Comparison of ENCODE assay signal across 9 cellular contexts in the genomic region with DNA sequence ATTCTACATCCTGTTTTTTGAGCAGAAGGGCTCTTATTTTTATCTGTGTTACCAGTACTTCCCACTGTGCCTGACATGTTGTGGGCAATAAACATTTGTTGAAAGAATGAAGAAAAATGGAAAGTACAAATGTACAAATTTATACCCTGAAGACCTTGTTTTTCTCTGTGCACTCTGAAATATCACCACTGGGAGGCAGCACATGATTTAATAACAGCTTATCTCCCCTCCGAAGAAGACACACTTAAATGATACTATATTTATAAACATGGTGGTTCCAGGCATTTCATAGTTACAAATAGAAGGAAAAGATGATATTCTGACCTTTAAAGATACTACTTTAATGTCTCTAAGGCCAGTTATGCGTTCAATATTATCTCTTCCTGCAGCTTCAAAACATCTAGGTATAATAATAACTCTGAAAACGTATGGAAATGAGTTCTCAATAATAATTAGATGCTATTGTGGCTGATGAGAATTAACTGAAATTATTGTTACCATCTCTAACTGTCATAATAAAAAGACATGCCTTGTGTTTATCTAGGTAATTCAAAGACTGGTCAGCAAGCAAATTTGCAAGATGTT. TPM values are rescaled to one million over a fixed set of nuclear protein-coding genes. Genes with fewer than 3 reads are reported as not detected.
DNase-seq lines count a peak whose midpoint lies in the region; ATAC-seq, FAIRE-seq and TF ChIP-seq lines count a peak whose summit lies in the region.
"Had no signal": no experiment of that assay in that cellular context is flagged by ENCODE, and none has a peak within 500 bp of the region (broad histone marks: within the 10 kb centered on the region; RNA-seq: fewer than 3 reads in every experiment).

No MANE protein-coding gene starts in this region.

- H3K27me3 ChIP-seq in K562 (ENCODE audit: control insufficient read depth in 2 of 2, insufficient read depth in 2 of 2, low read length in 2 of 2) (no peaks in the 10 kb centered on the region), keratinocyte (ENCODE audit: control insufficient read depth, extremely low read depth, insufficient read depth, low read length) (no peaks in the 10 kb centered on the region)

- H3K9ac ChIP-seq in K562 (ENCODE audit: insufficient read depth in 1 of 2, low read depth in 2 of 2, low read length in 2 of 2) = no peak overlapping the region
- no peak overlapping the region for H3K9ac ChIP-seq in keratinocyte (ENCODE audit: control insufficient read depth, extremely low read depth, insufficient read depth, low read length)

- intact Hi-C loops in K562 (cut with micrococcal nuclease) = loop anchor here (1.0 to 5.0 kb wide), 5 partner anchors 232 to 737 kb away; no protein-coding TSS in a partner anchor

- no peak overlapping the region for H3K4me2 ChIP-seq in K562 (ENCODE audit: insufficient read depth, low read length)
- H3K4me2 ChIP-seq in keratinocyte (ENCODE audit: control insufficient read depth, extremely low read depth, insufficient read depth, low read depth, low read length) = no peak overlapping the region

- H3K27ac ChIP-seq in K562 (ENCODE audit: extremely low read depth, low read depth, low read length) (no peak overlapping the region), keratinocyte (ENCODE audit: control insufficient read depth, insufficient read depth, low read length) (no peak overlapping the region)

- CTCF ChIA-PET in K562 (lab: Yijun Ruan, JAX; ENCODE audit: low intra/inter-chr PET ratio) = interaction anchor here (0.6 to 2.4 kb wide), 5 partner anchors 231 to 446 kb away, joined by 3 to 28 read pairs (median 5); no protein-coding TSS in a partner anchor

- H3K4me3 ChIP-seq in K562 (no peak overlapping the region), keratinocyte (ENCODE audit: control insufficient read depth in 2 of 3, extremely low read depth in 1 of 3, insufficient read depth in 2 of 3, low read depth in 1 of 3, low read length in 3 of 3) (no peak overlapping the region)

- peak; percentile 50 to 91 (median 66); a peak in 5 of 6 replicates for TF ChIP-seq CTCF in K562 (IDR thresholded peaks at IDR 0.05 in 2 of 3, conservative IDR thresholded peaks at IDR 0.05 in 1 of 3; ENCODE audit: insufficient read depth in 2 of 3, low read depth in 1 of 3, low read length in 3 of 3)
- peak in 2 of 3 experiments; percentile 48 to 64 for TF ChIP-seq CTCF in keratinocyte (optimal IDR thresholded peaks at IDR 0.05 in 1 of 3, IDR thresholded peaks at IDR 0.05 in 1 of 3, conservative IDR thresholded peaks at IDR 0.05 in 1 of 3; ENCODE audit: extremely low read depth in 1 of 3, insufficient read depth in 2 of 3, low read length in 3 of 3)

- peak; percentile 71 for ATAC-seq in GM21529 (IDR thresholded peaks at IDR 0.05; ENCODE audit: unreplicated experiment)
- peak; percentile 85 for ATAC-seq in K562
- no peak for ATAC-seq in GM19023 (IDR thresholded peaks at IDR 0.05; ENCODE audit: unreplicated experiment)

- H4K20me1 ChIP-seq in K562 (replicated peaks; ENCODE audit: control insufficient read depth, insufficient read depth, low read length) = no peaks in the 10 kb centered on the region
- H4K20me1 ChIP-seq in keratinocyte (ENCODE audit: control insufficient read depth, extremely low read depth, insufficient read depth, low read length) = no peaks in the 10 kb centered on the region

- 22% methylated on average over 3 of the region's 3 CpGs for WGBS in K562 (ENCODE audit: insufficient coverage, low coverage, missing lambda C conversion rate)

- H3K36me3 ChIP-seq in K562 (ENCODE audit: control insufficient read depth, insufficient read depth, low read length) (no peaks in the 10 kb centered on the region), keratinocyte (ENCODE audit: control insufficient read depth in 2 of 2, extremely low read depth in 1 of 2, insufficient read depth in 2 of 2, low read length in 2 of 2) (no peaks in the 10 kb centered on the region)

- no peak for TF ChIP-seq POLR2A in K562 (conservative IDR thresholded peaks at IDR 0.05)

- H3K9me1 ChIP-seq in K562 (ENCODE audit: control insufficient read depth, insufficient read depth, low read length) = no peaks in the 10 kb centered on the region
- no peaks in the 10 kb centered on the region for H3K9me1 ChIP-seq in keratinocyte (ENCODE audit: control insufficient read depth, extremely low read depth, insufficient read depth, low read length)

- in situ Hi-C loops in K562 (cut with MboI) = loop anchor here (5.0 kb wide), 2 partner anchors 382 to 737 kb away; no protein-coding TSS in a partner anchor

- H3K9me3 ChIP-seq in K562 (replicated peaks; ENCODE audit: control insufficient read depth, insufficient read depth, low read depth, low read length) (no peaks in the 10 kb centered on the region), keratinocyte (ENCODE audit: control insufficient read depth, low read depth, low read length) (no peaks in the 10 kb centered on the region)

- TF ChIP-seq EP300 in K562 (IDR thresholded peaks at IDR 0.05; ENCODE audit: low read length) = 0 out of 2 replicates have a peak, but pooled peaks have one; percentile 14

- TF ChIP-seq RAD21 in K562 (CRISPR knock-in tag; conservative IDR thresholded peaks at IDR 0.05 in 1 of 2, IDR thresholded peaks at IDR 0.05 in 1 of 2) = peak; percentile 91 to 93

- peak overlapping the region; percentile 77 for H2AFZ ChIP-seq in K562 (ENCODE audit: low read depth, low read length)
- no peak overlapping the region for H2AFZ ChIP-seq in keratinocyte (ENCODE audit: control insufficient read depth, low read length)

- H3K4me1 ChIP-seq in K562 (replicated peaks in 1 of 2; ENCODE audit: control insufficient read depth in 2 of 2, insufficient read depth in 2 of 2, low read length in 2 of 2) (peaks cover 0 to 4% of the 10 kb centered on the region in 2 experiments; a peak in 3 of 5 replicates), keratinocyte (ENCODE audit: control insufficient read depth, extremely low read depth, insufficient read depth, low read length) (no peaks in the 10 kb centered on the region)

- DNase-seq in DMS153 (lab: John Stamatoyannopoulos, UW) (peak; percentile 30), M059J (ENCODE audit: low read depth) (peak; percentile 55), SKM-1 (lab: John Stamatoyannopoulos, UW; ENCODE audit: unreplicated experiment) (peak; percentile 16), K562 (ENCODE audit: extremely low read depth in 1 of 4, low spot score in 3 of 4) (peak; percentile 44 to 72 (median 52)), keratinocyte (ENCODE audit: low read depth, low spot score) (peak; percentile 0)
- peak; percentile 69 for DNase-seq in stimulated activated CD4-positive, alpha-beta T cell treated with anti-CD3 and anti-CD28 coated beads, Interleukin-4, amount 100 ng/mL, for 24 hours

- dilution Hi-C loops in keratinocyte (cut with MboI; ENCODE audit: extremely low pct_ligation_motif_present, low sequenced_read_pairs) = no loop called here

- no peaks in the 10 kb centered on the region for H3K79me2 ChIP-seq in K562 (ENCODE audit: control insufficient read depth, insufficient read depth, low read length)
- H3K79me2 ChIP-seq in keratinocyte (ENCODE audit: control insufficient read depth, insufficient read depth, low read length) = no peaks in the 10 kb centered on the region

- FAIRE-seq in K562 (lab: Jason Lieb, UNC) (peak; percentile 90), keratinocyte (lab: Jason Lieb, UNC) (no peak)

- no TSS peak for BruUV-seq in K562 (replicated peaks; lab: Mats Ljungman, UMichigan)

- POLR2A ChIA-PET in K562 (lab: Yijun Ruan, JAX) = no interaction called here

RNA-seq across cellular contexts. Expression of gene DYNLT5, which starts 12.8 kb away (rescaled TPM):
- total RNA-seq in M059J (2014; rRNA removed; shearing (Covaris generic)) = 5.2 and 7.8 TPM in 2 replicates
- total RNA-seq in K562 (2011; cell fraction: chromatin; rRNA removed; ENCODE audit: low replicate concordance) = not detected in 2 replicates
- total RNA-seq in K562 (2011; cell fraction: nucleolus; rRNA removed) = not detected in 2 replicates
- not detected in 2 replicates for total RNA-seq in K562 (2011; cell fraction: nucleoplasm; rRNA removed)
- total RNA-seq in K562 (2014; rRNA removed) = not detected in 2 replicates
- total RNA-seq in K562 (2014; rRNA removed; fragmentation: Illumina TruSeq; extraction: Trizol) = not detected in 2 replicates
- total RNA-seq in K562 (2015; rRNA removed; fragmentation: Illumina TruSeq; extraction: Trizol) = not detected in 2 replicates
- total RNA-seq in K562 (2021) = not detected in 2 replicates
- not detected in 2 replicates for polyA plus RNA-seq in K562 (2011; rRNA removed)
- polyA plus RNA-seq in K562 (2011; cell fraction: cytosol; rRNA removed) = not detected in 2 replicates
- polyA plus RNA-seq in K562 (2011; cell fraction: nucleus; rRNA removed) = not detected in 2 replicates
- not detected in 2 replicates for polyA plus RNA-seq in K562 (2012)
- not detected in 2 replicates for polyA plus RNA-seq in K562 (2014; fragmentation: Illumina TruSeq; extraction: Trizol)
- not detected for polyA plus RNA-seq in K562 (2014; fragmentation: Nextera tagmentation; extraction: Ambion mirVana)
- not detected in 2 replicates for polyA plus RNA-seq in K562 (2014; rRNA removed)
- not detected in 2 replicates for polyA minus RNA-seq in K562 (2011; rRNA and poly(A)+ RNA removed)
- polyA minus RNA-seq in K562 (2011; cell fraction: cytosol; rRNA and poly(A)+ RNA removed) = not detected in 2 replicates
- not detected in 2 replicates for polyA minus RNA-seq in K562 (2011; cell fraction: nucleus; rRNA and poly(A)+ RNA removed)
- polyA plus RNA-seq in keratinocyte = 0.02 TPM in 1 of 3 replicates, not detected in the others
- polyA plus RNA-seq in keratinocyte (2011; ENCODE audit: low read depth) = not detected
- polyA plus RNA-seq in keratinocyte (2011; cell fraction: cytosol; rRNA removed) = not detected in 2 replicates
- polyA plus RNA-seq in keratinocyte (2011; cell fraction: nucleus; rRNA removed) = not detected in 2 replicates
- not detected in 2 replicates for polyA plus RNA-seq in keratinocyte (2012; ENCODE audit: low replicate concordance)
- not detected in 3 replicates for polyA minus RNA-seq in keratinocyte
- not detected for polyA minus RNA-seq in keratinocyte (2011; cell fraction: cytosol; rRNA and poly(A)+ RNA removed)
- not detected in 2 replicates for polyA minus RNA-seq in keratinocyte (2011; cell fraction: nucleus; rRNA and poly(A)+ RNA removed)

RNA-seq across cellular contexts. Expression of gene INSL5, which starts 36.0 kb away (rescaled TPM):
- 0.57 TPM in 1 of 2 replicates, not detected in the other for total RNA-seq in M059J (2014; rRNA removed; shearing (Covaris generic))
- total RNA-seq in K562 (2011; cell fraction: chromatin; rRNA removed; ENCODE audit: low replicate concordance) = not detected in 2 replicates
- not detected in 2 replicates for total RNA-seq in K562 (2011; cell fraction: nucleolus; rRNA removed)
- total RNA-seq in K562 (2011; cell fraction: nucleoplasm; rRNA removed) = not detected in 2 replicates
- total RNA-seq in K562 (2014; rRNA removed) (not detected in 2 replicates), K562 (2014; rRNA removed; fragmentation: Illumina TruSeq; extraction: Trizol) (not detected in 2 replicates), K562 (2015; rRNA removed; fragmentation: Illumina TruSeq; extraction: Trizol) (not detected in 2 replicates), K562 (2021) (not detected in 2 replicates)
- polyA plus RNA-seq in K562 (2011; rRNA removed) (not detected in 2 replicates), K562 (2014; fragmentation: Illumina TruSeq; extraction: Trizol) (not detected in 2 replicates), K562 (2014; fragmentation: Nextera tagmentation; extraction: Ambion mirVana) (not detected), K562 (2014; rRNA removed) (not detected in 2 replicates), keratinocyte (0.09 TPM in 1 of 3 replicates, not detected in the others)
- polyA plus RNA-seq in K562 (2011; cell fraction: cytosol; rRNA removed) = not detected in 2 replicates
- not detected in 2 replicates for polyA plus RNA-seq in K562 (2011; cell fraction: nucleus; rRNA removed)
- polyA plus RNA-seq in K562 (2012) = not detected in 2 replicates
- polyA minus RNA-seq in K562 (2011; rRNA and poly(A)+ RNA removed) = not detected in 2 replicates
- not detected in 2 replicates for polyA minus RNA-seq in K562 (2011; cell fraction: cytosol; rRNA and poly(A)+ RNA removed)
- polyA minus RNA-seq in K562 (2011; cell fraction: nucleus; rRNA and poly(A)+ RNA removed) = not detected in 2 replicates
- polyA plus RNA-seq in keratinocyte (2011; ENCODE audit: low read depth) = not detected
- not detected in 2 replicates for polyA plus RNA-seq in keratinocyte (2011; cell fraction: cytosol; rRNA removed)
- polyA plus RNA-seq in keratinocyte (2011; cell fraction: nucleus; rRNA removed) = not detected in 2 replicates
- not detected in 2 replicates for polyA plus RNA-seq in keratinocyte (2012; ENCODE audit: low replicate concordance)
- not detected in 3 replicates for polyA minus RNA-seq in keratinocyte
- not detected for polyA minus RNA-seq in keratinocyte (2011; cell fraction: cytosol; rRNA and poly(A)+ RNA removed)
- polyA minus RNA-seq in keratinocyte (2011; cell fraction: nucleus; rRNA and poly(A)+ RNA removed) = not detected in 2 replicates
- total RNA-seq: subcutaneous adipose tissue had no signal

Comparison
In these comparisons a context has a peak if more than half of its experiments do, and no peak if none do; other contexts are left out.
1. DNase-seq: peak in every context shown above with its lines; median percentile 69 in stimulated activated CD4-positive, alpha-beta T cell treated with anti-CD3 and anti-CD28 coated beads, Interleukin-4, amount 100 ng/mL, for 24 hours; 55 in M059J; 52 in K562; 30 in DMS153; 16 in SKM-1; 0 in keratinocyte.